In genomic region chrX:139156356-139156755, GRCh38 we compare ENCODE assay signal across 29 cellular contexts.
"Had no signal": no experiment of that assay in that cellular context is flagged by ENCODE, and none has a peak within 500 bp of the region (broad histone marks: within the 10 kb centered on the region; RNA-seq: fewer than 3 reads in every experiment).

No MANE protein-coding gene starts in this region.

- H3K27me3 ChIP-seq: body of pancreas, esophagus muscularis mucosa, foreskin keratinocyte, gastrocnemius medialis had no signal

- H3K4me1 ChIP-seq: adrenal gland, body of pancreas, esophagus muscularis mucosa, foreskin keratinocyte, gastrocnemius medialis, heart left ventricle had no signal

- H3K4me3 ChIP-seq: adrenal gland, body of pancreas, esophagus muscularis mucosa, gastrocnemius medialis, heart left ventricle had no signal

- H3K36me3 ChIP-seq: adrenal gland, esophagus muscularis mucosa, gastrocnemius medialis, heart left ventricle, WERI-Rb-1 had no signal

- H3K9me3 ChIP-seq: adrenal gland, body of pancreas, esophagus muscularis mucosa, gastrocnemius medialis, heart left ventricle had no signal

- DNase-seq: activated B cell treated with CpG ODN at 0.5 μM for 24 hours; activated CD4-positive, alpha-beta T cell treated with anti-CD3 and anti-CD28 coated beads for 48 hours; activated CD4-positive, alpha-beta T cell treated with anti-CD3 and anti-CD28 coated beads, Interleukin-2, amount 50 U/mL, for 1 hour; activated CD4-positive, alpha-beta T cell treated with anti-CD3 and anti-CD28 coated beads, Interleukin-2, amount 50 U/mL, for 48 hours; activated CD8-positive, alpha-beta memory T cell treated with anti-CD3 and anti-CD28 coated beads for 24 hours; activated CD8-positive, alpha-beta T cell treated with anti-CD3 and anti-CD28 coated beads for 36 hours; activated effector memory CD4-positive, alpha-beta T cell treated with anti-CD3 and anti-CD28 coated beads, Interleukin-2, amount 50 U/mL, for 16 hours; activated naive CD4-positive, alpha-beta T cell treated with anti-CD3 and anti-CD28 coated beads for 36 hours; activated naive CD8-positive, alpha-beta T cell treated with anti-CD3 and anti-CD28 coated beads for 36 hours; activated naive CD8-positive, alpha-beta T cell treated with anti-CD3 and anti-CD28 coated beads, Interleukin-2, amount 50 U/mL, for 24 hours; activated T-cell treated with anti-CD3 and anti-CD28 coated beads, Interleukin-2, amount 50 U/mL, for 1 hour; activated T-cell treated with anti-CD3 and anti-CD28 coated beads, Interleukin-2, amount 50 U/mL, for 48 hours; adrenal gland; amygdala; aorta; body of pancreas; caudate nucleus; effector memory CD4-positive, alpha-beta T cell; erythroblast; foreskin keratinocyte; gastrocnemius medialis; glutamatergic neuron; heart left ventricle; T-helper 1 cell; T-helper 17 cell; T1000; WERI-Rb-1 had no signal

- H3K27ac ChIP-seq: adrenal gland, body of pancreas, esophagus muscularis mucosa, foreskin keratinocyte, gastrocnemius medialis, heart left ventricle, WERI-Rb-1 had no signal

- ATAC-seq: activated CD4-positive, CD25-positive, alpha-beta regulatory T cell treated with anti-CD3 and anti-CD28 coated beads, Interleukin-2, amount 50 U/mL, for 24 hours; activated CD8-positive, alpha-beta T cell treated with anti-CD3 and anti-CD28 coated beads for 36 hours; activated naive CD8-positive, alpha-beta T cell treated with anti-CD3 and anti-CD28 coated beads, Interleukin-2, amount 50 U/mL, for 24 hours; body of pancreas; foreskin keratinocyte; gastrocnemius medialis; heart left ventricle; T-helper 17 cell had no signal
